In the genomic region with DNA sequence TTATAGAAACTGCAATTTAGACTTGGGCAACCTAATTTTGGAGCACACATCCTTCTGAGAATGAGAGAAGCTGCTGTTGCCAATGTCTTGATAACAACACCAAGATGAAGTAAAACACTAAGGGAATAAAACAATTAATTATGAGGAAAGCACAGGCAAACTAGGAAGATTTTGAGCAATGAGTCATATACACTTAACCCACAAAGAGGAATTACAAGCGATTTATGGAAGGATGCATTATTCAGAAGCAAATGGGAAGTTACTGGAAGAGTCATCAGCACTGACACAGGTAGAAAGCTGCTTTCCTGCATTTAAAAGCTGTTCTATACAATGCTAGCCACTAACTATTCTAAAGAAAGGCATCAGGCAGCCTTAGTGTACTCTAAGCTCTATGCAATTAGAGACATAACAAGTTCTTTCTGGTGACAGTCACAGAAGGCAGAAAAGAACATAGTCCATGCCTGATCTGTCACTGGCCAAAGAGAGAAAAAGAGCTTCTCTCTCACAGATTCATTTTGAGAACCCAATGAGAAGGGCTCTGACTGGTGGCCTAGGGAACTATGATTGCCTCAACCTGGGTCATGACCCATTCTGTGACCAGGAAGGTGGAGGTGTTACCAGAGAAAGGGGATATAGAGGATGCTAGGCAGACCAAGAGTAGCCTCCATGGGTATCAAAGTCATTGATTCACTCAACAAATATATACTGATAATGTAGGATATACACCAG, we compare ENCODE assay signal across 14 cellular contexts. TPM values are rescaled to one million over a fixed set of nuclear protein-coding genes. Genes with fewer than 3 reads are reported as not detected.
DNase-seq lines count a peak whose midpoint lies in the region; ATAC-seq and TF ChIP-seq lines count a peak whose summit lies in the region.
"Had no signal": no experiment of that assay in that cellular context is flagged by ENCODE, and none has a peak within 500 bp of the region (broad histone marks: within the 10 kb centered on the region; RNA-seq: fewer than 3 reads in every experiment).

No MANE protein-coding gene starts in this region.

- no peaks in the 10 kb centered on the region for H3K79me2 ChIP-seq in PC-9 (ENCODE audit: low read depth)

- no peaks in the 10 kb centered on the region for H3K36me3 ChIP-seq in PC-9 (ENCODE audit: low read depth)
- H3K36me3 ChIP-seq in body of pancreas (replicated peaks in 1 of 2; ENCODE audit: insufficient read depth in 1 of 2, low read depth in 2 of 2): no peaks in the 10 kb centered on the region
- H3K36me3 ChIP-seq: cardiac muscle cell had no signal

- 49 to 56% methylated on average over 1 of the region's 1 CpG for WGBS in body of pancreas, 2 donors

- H3K9me3 Mint-ChIP-seq in activated CD4-positive, alpha-beta T cell treated with anti-CD3 and anti-CD28 coated beads for 36 hours (ENCODE audit: low read depth): no peaks in the 10 kb centered on the region
- no peaks in the 10 kb centered on the region for H3K9me3 Mint-ChIP-seq in activated CD4-positive, alpha-beta T cell treated with anti-CD3 and anti-CD28 coated beads, Interleukin-2, amount 10 ng/mL, durations not matched to agents 7 days and 5 days
- H3K9me3 Mint-ChIP-seq: activated T-cell treated with anti-CD3 and anti-CD28 coated beads, Interleukin-2, amount 50 U/mL, for 4 hours; WTC11 had no signal

- H3K36me3 Mint-ChIP-seq in activated CD4-positive, alpha-beta T cell treated with anti-CD3 and anti-CD28 coated beads for 36 hours (ENCODE audit: low read depth): no peaks in the 10 kb centered on the region
- no peaks in the 10 kb centered on the region for H3K36me3 Mint-ChIP-seq in activated CD4-positive, alpha-beta T cell treated with anti-CD3 and anti-CD28 coated beads, Interleukin-2, amount 10 ng/mL, durations not matched to agents 7 days and 5 days (ENCODE audit: low read depth)
- H3K36me3 Mint-ChIP-seq: WTC11 had no signal

- H3K4me1 ChIP-seq in PC-9 (replicated peaks; ENCODE audit: insufficient read depth) (peaks cover 11% of the 10 kb centered on the region), body of pancreas (no peaks in the 10 kb centered on the region)

- peaks cover 14% of the 10 kb centered on the region for H3F3A ChIP-seq in PC-9 (ENCODE audit: insufficient read depth, low read depth)

- no peak overlapping the region for H3K4me3 ChIP-seq in PC-9
- H3K4me3 ChIP-seq in epithelial cell of esophagus (ENCODE audit: low read length): no peak overlapping the region
- H3K4me3 ChIP-seq in skeletal muscle cell (ENCODE audit: low read depth, low read length): no peak overlapping the region
- H3K4me3 ChIP-seq in body of pancreas: no peak overlapping the region
- H3K4me3 ChIP-seq: cardiac muscle cell had no signal

- peaks cover 3% of the 10 kb centered on the region for H3K4me1 Mint-ChIP-seq in activated CD4-positive, alpha-beta T cell treated with anti-CD3 and anti-CD28 coated beads for 36 hours
- peaks cover 17% of the 10 kb centered on the region for H3K4me1 Mint-ChIP-seq in activated CD4-positive, alpha-beta T cell treated with anti-CD3 and anti-CD28 coated beads, Interleukin-2, amount 10 ng/mL, durations not matched to agents 7 days and 5 days
- H3K4me1 Mint-ChIP-seq: WTC11 had no signal

- no peak for TF ChIP-seq CTCF in PC-9 (conservative IDR thresholded peaks at IDR 0.05)
- TF ChIP-seq CTCF in epithelial cell of esophagus (IDR thresholded peaks at IDR 0.05; ENCODE audit: insufficient read depth, low read depth, low read length, missing control alignments): no peak
- TF ChIP-seq CTCF in body of pancreas (IDR thresholded peaks at IDR 0.05): no peak

- peak; percentile 44 for ATAC-seq in activated CD4-positive, alpha-beta T cell treated with anti-CD3 and anti-CD28 coated beads for 36 hours
- ATAC-seq in body of pancreas: no peak
- ATAC-seq: activated T-cell treated with anti-CD3 and anti-CD28 coated beads, Interleukin-2, amount 50 U/mL, for 4 hours; WTC11 had no signal

- POLR2A ChIA-PET in activated CD4-positive, alpha-beta T cell treated with anti-CD3 and anti-CD28 coated beads for 36 hours (lab: Charles Lee): no interaction called here
- POLR2A ChIA-PET in activated CD4-positive, alpha-beta T cell treated with anti-CD3 and anti-CD28 coated beads, Interleukin-2, amount 10 ng/mL, durations not matched to agents 7 days and 5 days (lab: Charles Lee): no interaction called here
- POLR2A ChIA-PET in PC-9 (lab: Charles Lee; ENCODE audit: unreplicated experiment): interaction anchor here (0.6 kb wide), 2 partner anchors 31 to 1326 kb away, joined by 3 read pairs; no protein-coding TSS in a partner anchor

- no peaks in the 10 kb centered on the region for H3K9me2 ChIP-seq in PC-9 (ENCODE audit: insufficient read depth)

- H3K27me3 Mint-ChIP-seq in activated CD4-positive, alpha-beta T cell treated with anti-CD3 and anti-CD28 coated beads for 36 hours: peaks cover 32% of the 10 kb centered on the region
- peaks cover 43% of the 10 kb centered on the region for H3K27me3 Mint-ChIP-seq in activated CD4-positive, alpha-beta T cell treated with anti-CD3 and anti-CD28 coated beads, Interleukin-2, amount 10 ng/mL, durations not matched to agents 7 days and 5 days

- intact Hi-C loops in activated CD4-positive, alpha-beta T cell treated with anti-CD3 and anti-CD28 coated beads for 36 hours (cut with DNase I, micrococcal nuclease): no loop called here
- intact Hi-C loops in PC-9 (cut with micrococcal nuclease; ENCODE audit: unreplicated experiment) (no loop called here), body of pancreas (cut with DNase I) (no loop called here)

- H2AFZ ChIP-seq in PC-9: no peak overlapping the region

- H3K27ac ChIP-seq in PC-9 (no peak overlapping the region), body of pancreas (no peak overlapping the region)
- H3K27ac ChIP-seq: cardiac muscle cell had no signal

- H3K4me3 Mint-ChIP-seq in activated CD4-positive, alpha-beta T cell treated with anti-CD3 and anti-CD28 coated beads for 36 hours: no peak overlapping the region
- no peak overlapping the region for H3K4me3 Mint-ChIP-seq in activated CD4-positive, alpha-beta T cell treated with anti-CD3 and anti-CD28 coated beads, Interleukin-2, amount 10 ng/mL, durations not matched to agents 7 days and 5 days
- H3K4me3 Mint-ChIP-seq: activated T-cell treated with anti-CD3 and anti-CD28 coated beads, Interleukin-2, amount 50 U/mL, for 4 hours; WTC11 had no signal

- no TSS peak for BruUV-seq in PC-9 (replicated peaks; lab: Mats Ljungman, UMichigan)

- no peaks in the 10 kb centered on the region for H4K20me1 ChIP-seq in PC-9 (ENCODE audit: insufficient read depth)

- CTCF ChIA-PET in activated CD4-positive, alpha-beta T cell treated with anti-CD3 and anti-CD28 coated beads for 36 hours (lab: Charles Lee): interaction anchor here (0.9 to 1.3 kb wide), 2 partner anchors 12 to 51 kb away, joined by 3 to 4 read pairs; partner anchors contain the start of gene SEMA4F
- CTCF ChIA-PET in activated CD4-positive, alpha-beta T cell treated with anti-CD3 and anti-CD28 coated beads, Interleukin-2, amount 10 ng/mL, durations not matched to agents 7 days and 5 days (lab: Charles Lee): interaction anchor here (0.9 to 7.0 kb wide), 2 partner anchors 16 to 24 kb away, joined by 3 to 45 read pairs; no protein-coding TSS in a partner anchor
- CTCF ChIA-PET in PC-9 (lab: Charles Lee): interaction anchor here (0.5 kb wide), 1 partner anchor 1016 kb away, joined by 4 read pairs; no protein-coding TSS in a partner anchor

- H3K9me3 ChIP-seq in PC-9 (ENCODE audit: insufficient read depth, low read depth) (no peaks in the 10 kb centered on the region), body of pancreas (no peaks in the 10 kb centered on the region)

- no peaks in the 10 kb centered on the region for H3K27me3 ChIP-seq in PC-9 (ENCODE audit: insufficient read depth, low read depth)
- no peaks in the 10 kb centered on the region for H3K27me3 ChIP-seq in body of pancreas

- H3K4me2 ChIP-seq in PC-9: peak overlapping the region; percentile 5; the same call in 1 of the 2 replicates

- no peak overlapping the region for H3K27ac Mint-ChIP-seq in activated CD4-positive, alpha-beta T cell treated with anti-CD3 and anti-CD28 coated beads for 36 hours
- no peak overlapping the region for H3K27ac Mint-ChIP-seq in activated CD4-positive, alpha-beta T cell treated with anti-CD3 and anti-CD28 coated beads, Interleukin-2, amount 10 ng/mL, durations not matched to agents 7 days and 5 days
- H3K27ac Mint-ChIP-seq: WTC11 had no signal

- TF ChIP-seq POLR2A in body of pancreas (IDR thresholded peaks at IDR 0.05): no peak

- no peak for DNase-seq in activated CD4-positive, alpha-beta T cell treated with anti-CD3 and anti-CD28 coated beads for 36 hours
- DNase-seq in activated CD4-positive, alpha-beta T cell treated with anti-CD3 and anti-CD28 coated beads, Interleukin-2, amount 10 ng/mL, durations not matched to agents 7 days and 5 days: no peak
- DNase-seq in PC-9: peak in 1 of 2 experiments; percentile 80
- peak; percentile 70 for DNase-seq in epithelial cell of esophagus (ENCODE audit: low read depth)
- DNase-seq in skeletal muscle cell (ENCODE audit: low read depth): peak; percentile 29
- DNase-seq in DMS114 treated with DMSO at 0.1 percent for 48 hours (lab: John Stamatoyannopoulos, UW; ENCODE audit: unreplicated experiment): no peak
- DNase-seq in body of pancreas: no peak
- DNase-seq in activated effector memory CD4-positive, alpha-beta T cell treated with anti-CD3 and anti-CD28 coated beads, Interleukin-2, amount 50 U/mL, for 16 hours: no peak
- DNase-seq: 8988T; activated T-cell treated with anti-CD3 and anti-CD28 coated beads, Interleukin-2, amount 50 U/mL, for 4 hours; NCI-H2171; small intestine had no signal

RNA-seq across cellular contexts. Expression of gene M1AP, which starts 45.4 kb away (rescaled TPM):
- total RNA-seq in activated CD4-positive, alpha-beta T cell treated with anti-CD3 and anti-CD28 coated beads for 36 hours: under 1 TPM; 0.18 to 0.33 TPM
- total RNA-seq in activated CD4-positive, alpha-beta T cell treated with anti-CD3 and anti-CD28 coated beads, Interleukin-2, amount 10 ng/mL, durations not matched to agents 7 days and 5 days: not detected
- total RNA-seq in PC-9 (2021) (4.5 and 7.7 TPM in 2 replicates), body of pancreas (not detected)
- total RNA-seq: activated T-cell treated with anti-CD3 and anti-CD28 coated beads, Interleukin-2, amount 50 U/mL, for 4 hours; cardiac muscle cell had no signal

RNA-seq across cellular contexts. Expression of gene DOK1, which starts 48.2 kb away (rescaled TPM):
- total RNA-seq in activated CD4-positive, alpha-beta T cell treated with anti-CD3 and anti-CD28 coated beads for 36 hours: 10 to 100 TPM; 17.2 to 17.9 TPM
- total RNA-seq in activated CD4-positive, alpha-beta T cell treated with anti-CD3 and anti-CD28 coated beads, Interleukin-2, amount 10 ng/mL, durations not matched to agents 7 days and 5 days: 10 to 100 TPM; 28.0 to 34.4 TPM
- total RNA-seq in PC-9 (2021) (15.0 and 27.8 TPM in 2 replicates), body of pancreas (10 to 100 TPM in 1 of 2 donors, 1 to 10 TPM in 1; 9.2 to 15.3 TPM)

RNA-seq across cellular contexts. Expression of gene LOXL3, which starts 49.0 kb away (rescaled TPM):
- under 1 TPM; 0.86 to 0.96 TPM for total RNA-seq in activated CD4-positive, alpha-beta T cell treated with anti-CD3 and anti-CD28 coated beads for 36 hours
- under 1 TPM; 0.12 to 0.15 TPM for total RNA-seq in activated CD4-positive, alpha-beta T cell treated with anti-CD3 and anti-CD28 coated beads, Interleukin-2, amount 10 ng/mL, durations not matched to agents 7 days and 5 days
- total RNA-seq in PC-9 (2021) (3.1 and 5.0 TPM in 2 replicates), body of pancreas (1 to 10 TPM in 1 of 2 donors, under 1 TPM in 1; 0.33 to 3.1 TPM)

RNA-seq across cellular contexts. Expression of gene SEMA4F, which starts 51.3 kb away (rescaled TPM):
- total RNA-seq in activated CD4-positive, alpha-beta T cell treated with anti-CD3 and anti-CD28 coated beads for 36 hours: 1 to 10 TPM; 5.7 to 7.4 TPM
- total RNA-seq in activated CD4-positive, alpha-beta T cell treated with anti-CD3 and anti-CD28 coated beads, Interleukin-2, amount 10 ng/mL, durations not matched to agents 7 days and 5 days: 1 to 10 TPM; 6.5 to 8.3 TPM
- total RNA-seq in PC-9 (2021): 10.6 and 12.3 TPM in 2 replicates
- 1 to 10 TPM; 3.1 to 4.6 TPM for total RNA-seq in body of pancreas

Comparison
In these comparisons a context has a peak if more than half of its experiments do, and no peak if none do; other contexts are left out.
1. DNase-seq: peak in epithelial cell of esophagus (single experiment) and skeletal muscle cell (single experiment); none in activated CD4-positive, alpha-beta T cell treated with anti-CD3 and anti-CD28 coated beads for 36 hours (single experiment), activated CD4-positive, alpha-beta T cell treated with anti-CD3 and anti-CD28 coated beads, Interleukin-2, amount 10 ng/mL, durations not matched to agents 7 days and 5 days (single experiment), DMS114 treated with DMSO at 0.1 percent for 48 hours (single experiment), body of pancreas (0 of 4) and activated effector memory CD4-positive, alpha-beta T cell treated with anti-CD3 and anti-CD28 coated beads, Interleukin-2, amount 50 U/mL, for 16 hours (single experiment).